8 cellular contexts compared by ENCODE assay signal in genomic region chr5:54243483-54244080, GRCh38.
A peak's percentile ranks its signal among the peaks of the same experiment; 100 is the strongest.
DNase-seq lines count a peak whose midpoint lies in the region; ATAC-seq, FAIRE-seq and TF ChIP-seq lines count a peak whose summit lies in the region.

No MANE protein-coding gene starts in this region.

- H3K27ac Mint-ChIP-seq in chondrocyte (ENCODE audit: unreplicated experiment): no peak overlapping the region

- no peak for FAIRE-seq in RCC 7860 (lab: Jason Lieb, UNC)

- DNase-seq in AG04449 (ENCODE audit: low read depth, low spot score): no peak
- peak; percentile 20 for DNase-seq in GM04504 (ENCODE audit: low read depth)
- peak; percentile 4 for DNase-seq in RCC 7860 (ENCODE audit: low spot score)
- no peak for DNase-seq in chondrocyte (ENCODE audit: low spot score)
- peak; percentile 47 for DNase-seq in myocyte (ENCODE audit: low read depth)

- H3K36me3 Mint-ChIP-seq in chondrocyte (ENCODE audit: low read depth): peaks cover 2% of the 10 kb centered on the region

- H3K27me3 Mint-ChIP-seq in chondrocyte (ENCODE audit: low read depth): no peaks in the 10 kb centered on the region

- CTCF ChIA-PET in AG04449 (lab: Yijun Ruan, JAX): interaction anchor here (0.5 to 10.0 kb wide), 74 partner anchors 10 to 1121 kb away, joined by 3 to 190 read pairs (median 4); partner anchors contain the start of genes ARL15, GPX8 and SNX18

- H3K4me1 Mint-ChIP-seq in chondrocyte (ENCODE audit: low read depth): no peaks in the 10 kb centered on the region

- TF ChIP-seq CTCF in AG04449 (IDR thresholded peaks at IDR 0.05; ENCODE audit: insufficient read depth, low read length, missing control alignments) (peak; percentile 53), chondrocyte (IDR thresholded peaks at IDR 0.05) (peak; percentile 97)

- H3K9me3 Mint-ChIP-seq in chondrocyte (ENCODE audit: low read depth): no peaks in the 10 kb centered on the region

- no peak overlapping the region for H3K4me3 Mint-ChIP-seq in chondrocyte (ENCODE audit: unreplicated experiment)

- no peak overlapping the region for H3K4me3 ChIP-seq in AG04449 (ENCODE audit: low read depth, low read length)

- POLR2A ChIA-PET in AG04449 (lab: Yijun Ruan, JAX): interaction anchor here (0.6 kb wide), 1 partner anchor 67 kb away, joined by 6 read pairs; the partner anchor contains the start of gene ARL15

- ATAC-seq in HG03159 (IDR thresholded peaks at IDR 0.05; ENCODE audit: unreplicated experiment) (peak; percentile 70), GM19463 (IDR thresholded peaks at IDR 0.05; ENCODE audit: unreplicated experiment) (no peak), GM21423 (IDR thresholded peaks at IDR 0.05; ENCODE audit: unreplicated experiment) (no peak)

Comparison
In these comparisons a context has a peak if more than half of its experiments do, and no peak if none do; other contexts are left out.
1. DNase-seq: peak in GM04504 (single experiment), RCC 7860 (single experiment) and myocyte (single experiment); none in AG04449 (single experiment) and chondrocyte (single experiment).